ENCODE assay signal across 16 cellular contexts in genomic region chr15:99677540-99678134, GRCh38. TPM values are rescaled to one million over a fixed set of nuclear protein-coding genes. Genes with fewer than 3 reads are reported as not detected.
DNase-seq lines count a peak whose midpoint lies in the region; ATAC-seq and TF ChIP-seq lines count a peak whose summit lies in the region.
"Had no signal": no experiment of that assay in that cellular context is flagged by ENCODE, and none has a peak within 500 bp of the region (broad histone marks: within the 10 kb centered on the region; RNA-seq: fewer than 3 reads in every experiment).

No MANE protein-coding gene starts in this region.

- H3K4me3 Mint-ChIP-seq in activated CD8-positive, alpha-beta T cell treated with anti-CD3 and anti-CD28 coated beads, Interleukin-2, amount 10 ng/mL, durations not matched to agents 7 days and 5 days, result no peak overlapping the region
- H3K4me3 Mint-ChIP-seq in activated T-cell treated with anti-CD3 and anti-CD28 coated beads, Interleukin-2, amount 50 U/mL, for 4 hours, result no peak overlapping the region
- H3K4me3 Mint-ChIP-seq: endodermal cell, nephron had no signal

- no peaks in the 10 kb centered on the region for H3K27me3 Mint-ChIP-seq in activated CD8-positive, alpha-beta T cell treated with anti-CD3 and anti-CD28 coated beads, Interleukin-2, amount 10 ng/mL, durations not matched to agents 7 days and 5 days (ENCODE audit: low read depth)
- H3K27me3 Mint-ChIP-seq in activated T-cell treated with anti-CD3 and anti-CD28 coated beads, Interleukin-2, amount 50 U/mL, for 4 hours (ENCODE audit: low read depth), result no peaks in the 10 kb centered on the region

- no peaks in the 10 kb centered on the region for H3K9me3 Mint-ChIP-seq in activated CD8-positive, alpha-beta T cell treated with anti-CD3 and anti-CD28 coated beads, Interleukin-2, amount 10 ng/mL, durations not matched to agents 7 days and 5 days (ENCODE audit: insufficient read depth)
- H3K9me3 Mint-ChIP-seq in activated T-cell treated with anti-CD3 and anti-CD28 coated beads, Interleukin-2, amount 50 U/mL, for 4 hours, result no peaks in the 10 kb centered on the region
- H3K9me3 Mint-ChIP-seq: endodermal cell, nephron had no signal

- TF ChIP-seq CTCF in GM13976 (IDR thresholded peaks at IDR 0.05; ENCODE audit: borderline replicate concordance, control extremely low read depth, extremely low read depth, insufficient read depth, missing control alignments) (no peak), fibroblast of mammary gland (conservative IDR thresholded peaks at IDR 0.05; ENCODE audit: control insufficient read depth, insufficient read depth, low read depth, low read length) (no peak)

- CTCF ChIA-PET in activated CD8-positive, alpha-beta T cell treated with anti-CD3 and anti-CD28 coated beads, Interleukin-2, amount 10 ng/mL, durations not matched to agents 7 days and 5 days (lab: Charles Lee), result interaction anchor here (1.7 kb wide), 1 partner anchor 27 kb away, joined by 4 read pairs; no protein-coding TSS in a partner anchor

- H3K27ac Mint-ChIP-seq in activated CD8-positive, alpha-beta T cell treated with anti-CD3 and anti-CD28 coated beads, Interleukin-2, amount 10 ng/mL, durations not matched to agents 7 days and 5 days, result no peak overlapping the region
- H3K27ac Mint-ChIP-seq: endodermal cell, nephron had no signal

- in situ Hi-C loops in GM13976 (cut with MboI; ENCODE audit: low sequenced_read_pairs, unreplicated experiment), result no loop called here

- DNase-seq in GM13976 (ENCODE audit: low spot score) (peak; percentile 52), fibroblast of mammary gland (ENCODE audit: low read depth) (peak; percentile 6), A172 (ENCODE audit: low spot score) (no peak), NCI-H2196 treated with DMSO at 0.1 percent for 48 hours (lab: John Stamatoyannopoulos, UW; ENCODE audit: unreplicated experiment) (no peak)
- DNase-seq in activated CD8-positive, alpha-beta T cell treated with anti-CD3 and anti-CD28 coated beads, Interleukin-2, amount 10 ng/mL, durations not matched to agents 7 days and 5 days, result no peak
- DNase-seq in activated T-cell treated with anti-CD3 and anti-CD28 coated beads, Interleukin-2, amount 50 U/mL, for 4 hours, result no peak
- DNase-seq: activated CD4-positive, alpha-beta T cell treated with anti-CD3 and anti-CD28 coated beads, Interleukin-2, amount 50 U/mL, for 4 hours; adrenal gland; endodermal cell; NCI-H69; stimulated activated CD4-positive, alpha-beta T cell treated with anti-CD3 and anti-CD28 coated beads, Interleukin-15, amount 100 ng/mL, for 24 hours; stomach had no signal

- no peak overlapping the region for H3K4me3 ChIP-seq in fibroblast of mammary gland (ENCODE audit: control insufficient read depth, low read depth, low read length)
- H3K4me3 ChIP-seq: adrenal gland; BLaER1 treated with 17β-estradiol and CSF1 and Interleukin-3, amounts not matched to agents 10 nM and 100 nM; stomach had no signal

- POLR2A ChIA-PET in activated CD8-positive, alpha-beta T cell treated with anti-CD3 and anti-CD28 coated beads, Interleukin-2, amount 10 ng/mL, durations not matched to agents 7 days and 5 days (lab: Charles Lee), result no interaction called here

- H3K36me3 Mint-ChIP-seq in activated CD8-positive, alpha-beta T cell treated with anti-CD3 and anti-CD28 coated beads, Interleukin-2, amount 10 ng/mL, durations not matched to agents 7 days and 5 days (ENCODE audit: low read depth), result peaks cover 50% of the 10 kb centered on the region
- H3K36me3 Mint-ChIP-seq in activated T-cell treated with anti-CD3 and anti-CD28 coated beads, Interleukin-2, amount 50 U/mL, for 4 hours (ENCODE audit: insufficient read depth), result peaks cover 31% of the 10 kb centered on the region

- peaks cover 15% of the 10 kb centered on the region for H3K4me1 Mint-ChIP-seq in activated CD8-positive, alpha-beta T cell treated with anti-CD3 and anti-CD28 coated beads, Interleukin-2, amount 10 ng/mL, durations not matched to agents 7 days and 5 days (ENCODE audit: low read depth)
- H3K4me1 Mint-ChIP-seq in activated T-cell treated with anti-CD3 and anti-CD28 coated beads, Interleukin-2, amount 50 U/mL, for 4 hours (ENCODE audit: low read depth), result peaks cover 12% of the 10 kb centered on the region
- H3K4me1 Mint-ChIP-seq: endodermal cell had no signal

- ATAC-seq in GM19468 (IDR thresholded peaks at IDR 0.05; ENCODE audit: extremely low read depth, unreplicated experiment), result peak; percentile 47
- ATAC-seq in HG03060 (IDR thresholded peaks at IDR 0.05; ENCODE audit: low read depth, unreplicated experiment), result peak; percentile 67
- no peak for ATAC-seq in activated CD8-positive, alpha-beta T cell treated with anti-CD3 and anti-CD28 coated beads, Interleukin-2, amount 10 ng/mL, durations not matched to agents 7 days and 5 days
- ATAC-seq in activated T-cell treated with anti-CD3 and anti-CD28 coated beads, Interleukin-2, amount 50 U/mL, for 4 hours, result no peak

RNA-seq across cellular contexts. Expression of gene LYSMD4, which starts 55.6 kb away (rescaled TPM):
- total RNA-seq in A172 (2014; rRNA removed; shearing (Covaris generic)), result 5.7 and 5.8 TPM in 2 replicates
- 10 to 100 TPM in 1 of 2 experiments, 1 to 10 TPM in 1; 8.9 to 13.0 TPM for total RNA-seq in activated CD8-positive, alpha-beta T cell treated with anti-CD3 and anti-CD28 coated beads, Interleukin-2, amount 10 ng/mL, durations not matched to agents 7 days and 5 days
- total RNA-seq in activated T-cell treated with anti-CD3 and anti-CD28 coated beads, Interleukin-2, amount 50 U/mL, for 4 hours, result 1 to 10 TPM; 4.5 to 6.2 (median 5.5) TPM

Comparison
In these comparisons a context has a peak if more than half of its experiments do, and no peak if none do; other contexts are left out.
1. DNase-seq: peak in GM13976 (single experiment) and fibroblast of mammary gland (single experiment); none in A172 (single experiment), activated CD8-positive, alpha-beta T cell treated with anti-CD3 and anti-CD28 coated beads, Interleukin-2, amount 10 ng/mL, durations not matched to agents 7 days and 5 days (single experiment), activated T-cell treated with anti-CD3 and anti-CD28 coated beads, Interleukin-2, amount 50 U/mL, for 4 hours (single experiment) and NCI-H2196 treated with DMSO at 0.1 percent for 48 hours (single experiment).
2. ATAC-seq: peak in GM19468 (single experiment) and HG03060 (single experiment); none in activated CD8-positive, alpha-beta T cell treated with anti-CD3 and anti-CD28 coated beads, Interleukin-2, amount 10 ng/mL, durations not matched to agents 7 days and 5 days (single experiment) and activated T-cell treated with anti-CD3 and anti-CD28 coated beads, Interleukin-2, amount 50 U/mL, for 4 hours (0 of 2).